27 cellular contexts compared by ENCODE assay signal in the genomic region with DNA sequence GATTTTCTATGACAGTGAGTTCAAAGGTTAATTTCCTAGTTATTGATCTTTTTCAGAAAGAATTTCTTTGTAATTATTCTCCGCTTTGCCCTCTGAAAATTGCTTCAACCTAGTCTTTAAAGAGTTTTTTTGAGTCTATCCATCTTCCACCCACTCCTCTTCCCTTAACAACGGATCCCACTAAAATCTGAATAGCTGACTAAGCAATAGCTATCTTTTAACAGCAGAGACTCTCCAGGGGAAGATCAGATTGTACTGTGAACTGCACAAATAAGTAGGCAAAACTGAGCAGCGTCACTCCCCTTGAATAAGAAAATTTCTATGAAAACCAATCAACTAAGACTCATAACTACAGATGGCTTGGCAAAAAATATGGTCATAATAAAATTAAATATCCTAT.
"Had no signal": no experiment of that assay in that cellular context is flagged by ENCODE, and none has a peak within 500 bp of the region (broad histone marks: within the 10 kb centered on the region; RNA-seq: fewer than 3 reads in every experiment).

No MANE protein-coding gene starts in this region.

- H3K27me3 ChIP-seq: brain microvascular endothelial cell, dorsolateral prefrontal cortex had no signal

- H3K27ac ChIP-seq: brain microvascular endothelial cell, coronary artery, dorsolateral prefrontal cortex had no signal

- H3K4me3 ChIP-seq: coronary artery, dorsolateral prefrontal cortex had no signal

- DNase-seq: activated CD4-positive, alpha-beta T cell treated with anti-CD3 and anti-CD28 coated beads for 36 hours; activated CD4-positive, alpha-beta T cell treated with anti-CD3 and anti-CD28 coated beads, Interleukin-2, amount 10 ng/mL, durations not matched to agents 7 days and 5 days; activated CD4-positive, alpha-beta T cell treated with anti-CD3 and anti-CD28 coated beads, Interleukin-2, amount 50 U/mL, for 48 hours; activated CD4-positive, CD25-positive, alpha-beta regulatory T cell; activated CD4-positive, CD25-positive, alpha-beta regulatory T cell treated with anti-CD3 and anti-CD28 coated beads, Interleukin-2, amount 50 U/mL, for 72 hours; activated CD8-positive, alpha-beta memory T cell treated with anti-CD3 and anti-CD28 coated beads for 24 hours; activated CD8-positive, alpha-beta T cell treated with anti-CD3 and anti-CD28 coated beads for 36 hours; activated effector memory CD4-positive, alpha-beta T cell treated with Interleukin-2 at 50 U/mL for 16 hours; activated gamma-delta T cell treated with Interleukin-2 at 50 U/mL for 16 hours; activated naive CD4-positive, alpha-beta T cell treated with anti-CD3 and anti-CD28 coated beads, Interleukin-2, amount 50 U/mL, for 16 hours; activated naive CD4-positive, alpha-beta T cell treated with Interleukin-2 at 50 U/mL for 16 hours; activated T-cell treated with anti-CD3 and anti-CD28 coated beads, Interleukin-2, amount 50 U/mL, for 4 hours; amniotic stem cell; anterior cingulate cortex; brain microvascular endothelial cell; dorsolateral prefrontal cortex; effector memory CD4-positive, alpha-beta T cell; endodermal cell; foreskin fibroblast; T-helper 1 cell; T-helper 2 cell had no signal

- H3K36me3 ChIP-seq: brain microvascular endothelial cell had no signal

- FAIRE-seq: astrocyte, bronchial epithelial cell, frontal cortex had no signal

- ATAC-seq: activated CD4-positive, alpha-beta T cell treated with anti-CD3 and anti-CD28 coated beads for 36 hours; activated CD8-positive, alpha-beta T cell treated with anti-CD3 and anti-CD28 coated beads for 36 hours; activated T-cell treated with anti-CD3 and anti-CD28 coated beads, Interleukin-2, amount 50 U/mL, for 4 hours; activated T-helper 17 cell treated with anti-CD3 and anti-CD28 coated beads, Interleukin-2, amount 50 U/mL, for 72 hours; esophagus mucosa had no signal
